ENCODE assay signal across 8 cellular contexts in genomic region chr3:146250449-146251382, GRCh38. TPM values are rescaled to one million over a fixed set of nuclear protein-coding genes. Genes with fewer than 3 reads are reported as not detected.
DNase-seq lines count a peak whose midpoint lies in the region; ATAC-seq, FAIRE-seq and TF ChIP-seq lines count a peak whose summit lies in the region.

PLSCR4 (minus strand) TSS chr3:146251105; CDS start chr3:146222071, 29,034 bp downstream.

- H4K20me1 ChIP-seq in H1 (replicated peaks in 1 of 2; ENCODE audit: control insufficient read depth in 1 of 2, insufficient read depth in 2 of 2, low read length in 2 of 2): no peaks in the 10 kb centered on the region

- CTCF ChIA-PET in H1 (lab: Charles Lee; ENCODE audit: partially characterized antibody): no interaction called here

- WGBS in H1 (ENCODE audit: extremely low coverage in 1 of 2, insufficient coverage in 1 of 2, insufficient read length in 1 of 2, insufficient replicate concordance in 2 of 2, low coverage in 1 of 2, low lambda C conversion rate in 2 of 2, missing lambda C conversion rate in 1 of 2), 2 experiments: 3% methylated on average over 56 of the region's 78 CpGs; no CpG with 5 or more reads in 1 of the 2 experiments
- WGBS in lower leg skin, 2 donors: 1% methylated on average over 78 of the region's 78 CpGs
- WGBS in stomach, 5 donors: 0 to 1% (median 1%) methylated on average over 56 to 78 of the region's 78 CpGs

- no peaks in the 10 kb centered on the region for H3K79me1 ChIP-seq in H1 (ENCODE audit: low read depth, low read length)

- no peak within 1 kb of the TSS for H2BK20ac ChIP-seq in H1 (ENCODE audit: low read length)

- H2AK5ac ChIP-seq in H1 (ENCODE audit: low read depth, low read length): no peak within 1 kb of the TSS

- H3K4me1 Mint-ChIP-seq in T-helper 17 cell: peaks cover 10% of the 10 kb centered on the region

- intact Hi-C loops in lower leg skin (cut with DNase I; ENCODE audit: low total_unique reads): no loop called here
- intact Hi-C loops in stomach (cut with DNase I; ENCODE audit: low total_unique reads): no loop called here

- no peak within 1 kb of the TSS; the same call in 1 of the 2 replicates for H2BK15ac ChIP-seq in H1 (ENCODE audit: low read length)

- no peak within 1 kb of the TSS for H2BK5ac ChIP-seq in H1 (ENCODE audit: low read depth, low read length)

- H3K4me3 Mint-ChIP-seq in T-helper 17 cell: peak within 1 kb of the TSS; percentile 78

- H2BK12ac ChIP-seq in H1 (ENCODE audit: low read depth, low read length): no peak within 1 kb of the TSS

- POLR2A ChIA-PET in H1 (lab: Charles Lee; ENCODE audit: partially characterized antibody): no interaction called here

- TF ChIP-seq POLR2A in H1 (IDR thresholded peaks at IDR 0.05; ENCODE audit: control extremely low read depth in 1 of 2, low read depth in 2 of 2, low read length in 2 of 2): no peak
- TF ChIP-seq POLR2A in lower leg skin (IDR thresholded peaks at IDR 0.05): no peak
- no peak for TF ChIP-seq POLR2A in stomach (IDR thresholded peaks at IDR 0.05)

- FAIRE-seq in H1 (lab: Jason Lieb, UNC): no peak

- TF ChIP-seq CTCF in GM12875 (IDR thresholded peaks at IDR 0.05; ENCODE audit: borderline replicate concordance, insufficient read depth, low read depth, low read length) (no peak), H1 (IDR thresholded peaks at IDR 0.05; ENCODE audit: control extremely low read depth in 1 of 3, insufficient read depth in 1 of 3, low read depth in 1 of 3, low read length in 3 of 3) (no peak), lower leg skin (IDR thresholded peaks at IDR 0.05) (no peak), stomach (IDR thresholded peaks at IDR 0.05) (no peak)

- H4K91ac ChIP-seq in H1 (replicated peaks; ENCODE audit: insufficient read length, low read length): no peak within 1 kb of the TSS

- DNase-seq in AG08395 (ENCODE audit: low spot score) (peak; percentile 75), T-helper 17 cell (no peak), H1 (ENCODE audit: low read depth in 1 of 2, low spot score in 2 of 2) (peak in 1 of 2 experiments; percentile 65), lower leg skin (ENCODE audit: low spot score in 2 of 2) (peak; percentile 43 to 93), stomach (peak; percentile 60)

- H2AFZ ChIP-seq in H1 (ENCODE audit: low read length): peak within 1 kb of the TSS; percentile 61; the same call in 1 of the 2 replicates

- H4K8ac ChIP-seq in H1 (ENCODE audit: extremely low read depth, insufficient read depth, low read length): peak within 1 kb of the TSS; percentile 85

- peak within 1 kb of the TSS; percentile 45 for H3K4me3 ChIP-seq in GM12875 (ENCODE audit: low read depth, low read length)
- peak within 1 kb of the TSS; percentile 48 to 71 (median 64) for H3K4me3 ChIP-seq in H1 (ENCODE audit: extremely low read depth in 1 of 4, insufficient read depth in 2 of 4, low read depth in 3 of 4, low read length in 4 of 4)
- H3K4me3 ChIP-seq in lower leg skin (ENCODE audit: low read depth, poor library complexity, severe bottlenecking): peak within 1 kb of the TSS; percentile 81
- peak within 1 kb of the TSS; percentile 83 to 95 (median 87) for H3K4me3 ChIP-seq in stomach

- no peaks in the 10 kb centered on the region for H3K79me2 ChIP-seq in H1 (ENCODE audit: control insufficient read depth in 1 of 2, insufficient read depth in 2 of 2, low read length in 2 of 2)

- H3K36me3 ChIP-seq in H1 (ENCODE audit: control insufficient read depth in 2 of 4, insufficient read depth in 4 of 4, low read length in 3 of 4) (no peaks in the 10 kb centered on the region), stomach (no peaks in the 10 kb centered on the region)

- no peak within 1 kb of the TSS for H3K4ac ChIP-seq in H1 (replicated peaks; ENCODE audit: insufficient read length, low read depth, low read length)

- H3K18ac ChIP-seq in H1 (ENCODE audit: extremely low read depth, low read length): no peak within 1 kb of the TSS

- H3K4me1 ChIP-seq in H1 (replicated peaks in 1 of 4; ENCODE audit: control insufficient read depth in 3 of 4, insufficient read depth in 4 of 4, low read length in 3 of 4) (peaks cover 0 to 2% (median 0%) of the 10 kb centered on the region in 4 experiments; a peak in 1 of 7 replicates), stomach (peaks cover 0 to 54% (median 24%) of the 10 kb centered on the region in 4 donors)

- no peak for TF ChIP-seq RAD21 in H1 (IDR thresholded peaks at IDR 0.05 in 1 of 2, conservative IDR thresholded peaks at IDR 0.05 in 1 of 2; ENCODE audit: low read depth in 2 of 2, low read length in 2 of 2)

- TF ChIP-seq EP300 in H1 (IDR thresholded peaks at IDR 0.05; ENCODE audit: borderline replicate concordance in 1 of 2, low read depth in 2 of 2, low read length in 2 of 2) (no peak), stomach (IDR thresholded peaks at IDR 0.05) (no peak)

- no peak within 1 kb of the TSS for H2BK120ac ChIP-seq in H1 (replicated peaks; ENCODE audit: low read depth, low read length)

- H3K27ac Mint-ChIP-seq in T-helper 17 cell: no peak within 1 kb of the TSS

- peaks cover 51% of the 10 kb centered on the region for H3K27me3 Mint-ChIP-seq in T-helper 17 cell

- H3K9ac ChIP-seq in H1 (replicated peaks in 1 of 4; ENCODE audit: extremely low read depth in 1 of 4, low read depth in 3 of 4, low read length in 3 of 4): peak within 1 kb of the TSS in 2 of 4 experiments; percentile 39; a peak in 2 of 7 replicates

- H4K5ac ChIP-seq in H1 (ENCODE audit: insufficient read length, low read depth, low read length): no peak within 1 kb of the TSS

- H3K23me2 ChIP-seq in H1 (ENCODE audit: low read depth, low read length): no peaks in the 10 kb centered on the region; the same call in 1 of the 2 replicates

- no peak within 1 kb of the TSS for H3K14ac ChIP-seq in H1 (ENCODE audit: insufficient read length)

- peak within 1 kb of the TSS; percentile 46 for H3K56ac ChIP-seq in H1 (replicated peaks; ENCODE audit: insufficient read length, low read depth, low read length)

- peak; percentile 57 for ATAC-seq in HG03442 (IDR thresholded peaks at IDR 0.05; ENCODE audit: unreplicated experiment)
- peak; percentile 36 for ATAC-seq in T-helper 17 cell
- ATAC-seq in HG02763 (IDR thresholded peaks at IDR 0.05; ENCODE audit: unreplicated experiment): no peak

- H3K4me2 ChIP-seq in H1 (ENCODE audit: insufficient read depth in 1 of 2, low read depth in 2 of 2, low read length in 2 of 2): peak within 1 kb of the TSS; percentile 68 to 70

- no peaks in the 10 kb centered on the region for H3K36me3 Mint-ChIP-seq in T-helper 17 cell (ENCODE audit: low read depth)

- H3K27ac ChIP-seq in H1 (ENCODE audit: low read depth, low read length): no peak within 1 kb of the TSS
- H3K27ac ChIP-seq in stomach: peak within 1 kb of the TSS; percentile 71 to 96 (median 92)

- H3K27me3 ChIP-seq in H1 (replicated peaks in 1 of 4; ENCODE audit: control insufficient read depth in 3 of 4, extremely low read depth in 1 of 4, insufficient read depth in 3 of 4, low read length in 3 of 4): peaks cover 0 to 5% (median 2%) of the 10 kb centered on the region in 4 experiments; a peak in 2 of 7 replicates
- no peaks in the 10 kb centered on the region for H3K27me3 ChIP-seq in stomach

- H3K23ac ChIP-seq in H1 (ENCODE audit: insufficient read length): no peak within 1 kb of the TSS

- H3K9me3 ChIP-seq in T-helper 17 cell (ENCODE audit: control insufficient read depth, low read length, poor library complexity, severe bottlenecking): no peaks in the 10 kb centered on the region
- H3K9me3 ChIP-seq in H1 (ENCODE audit: insufficient read depth in 2 of 2, low read depth in 1 of 2, low read length in 1 of 2): no peaks in the 10 kb centered on the region; a peak in 1 of 4 replicates
- peaks cover 0 to 4% (median 1%) of the 10 kb centered on the region in 4 donors for H3K9me3 ChIP-seq in stomach

TF ChIP-seq in H1, 55 proteins besides CTCF, POLR2A, EP300 and RAD21 (continues in another document):
- no peak for TF ChIP-seq TAF7 (optimal IDR thresholded peaks at IDR 0.05; ENCODE audit: borderline replicate concordance, low read depth, low read length)
- no peak for TF ChIP-seq GABPA (IDR thresholded peaks at IDR 0.05; ENCODE audit: borderline replicate concordance, insufficient read depth, low read length)
- TF ChIP-seq CREB1 (IDR thresholded peaks at IDR 0.05): no peak
- TF ChIP-seq PHF8 (conservative IDR thresholded peaks at IDR 0.05; ENCODE audit: low read depth, low read length): peak; percentile 46; the same call in 1 of the 2 replicates
- no peak for TF ChIP-seq BRCA1 (IDR thresholded peaks at IDR 0.05; ENCODE audit: low read depth, low read length)
- no peak for TF ChIP-seq JUND (IDR thresholded peaks at IDR 0.05; ENCODE audit: low read length)
- TF ChIP-seq MAX (IDR thresholded peaks at IDR 0.05): peak; percentile 65; the same call in 1 of the 2 replicates
- TF ChIP-seq ASH2L (IDR thresholded peaks at IDR 0.05; ENCODE audit: low read length): peak; percentile 83
- no peak for TF ChIP-seq CHD2 (IDR thresholded peaks at IDR 0.05; ENCODE audit: low read length)
- no peak for TF ChIP-seq TCF12 (IDR thresholded peaks at IDR 0.05; ENCODE audit: low read depth, low read length)
- TF ChIP-seq EZH2 (IDR thresholded peaks at IDR 0.05; ENCODE audit: low read depth, low read length, severe bottlenecking): peak; percentile 35
- TF ChIP-seq SP1 (IDR thresholded peaks at IDR 0.05; ENCODE audit: low read depth, low read length): no peak

RNA-seq across cellular contexts. Expression of gene PLSCR4, which starts in this region (rescaled TPM):
- total RNA-seq in T-helper 17 cell (under 1 TPM in 1 of 2 donors, not detected in 1; 0.78 TPM), lower leg skin (10 to 100 TPM; 12.3 to 47.2 (median 18.4) TPM), stomach (10 to 100 TPM in 4 of 5 donors, 1 to 10 TPM in 1; 6.1 to 76.3 (median 43.2) TPM)
- total RNA-seq in H1 (2021; fragmentation: NEBNext Ultra II Directional; extraction: Animal tissue kit (Norgen Biotek cat#: 25700)): 1.5 and 2.9 TPM in 2 replicates
- polyA plus RNA-seq in H1 (2011; rRNA removed) (1.1 and 1.8 TPM in 2 replicates), stomach (10 to 100 TPM in 2 of 3 donors, 1 to 10 TPM in 1; 7.3 to 15.0 (median 11.7) TPM)
- polyA plus RNA-seq in H1 (2011; cell fraction: cytosol; rRNA removed): 1.4 TPM
- 3.5 TPM for polyA plus RNA-seq in H1 (2011; cell fraction: nucleus; rRNA removed)
- 1.1 to 1.5 TPM (median 1.4 TPM) in 4 replicates for polyA plus RNA-seq in H1 (2012, experiment 1 of 2)
- 0.46 TPM for polyA plus RNA-seq in H1 (2012, experiment 2 of 2)
- 1.4 TPM for polyA plus RNA-seq in H1 (2013, experiment 1 of 2)
- polyA plus RNA-seq in H1 (2013, experiment 2 of 2): 2.6 TPM
- 1.5 and 3.5 TPM in 2 replicates for polyA minus RNA-seq in H1 (2011; rRNA and poly(A)+ RNA removed)
- 1.8 TPM for polyA minus RNA-seq in H1 (2011; cell fraction: cytosol; rRNA and poly(A)+ RNA removed)
- 2.7 TPM for polyA minus RNA-seq in H1 (2011; cell fraction: nucleus; rRNA and poly(A)+ RNA removed)

Comparison
In these comparisons a context has a peak if more than half of its experiments do, and no peak if none do; other contexts are left out.
1. Peak in ATAC-seq in T-helper 17 cell; RNA of the gene not detected or under 1 TPM.
2. DNase-seq: peak in AG08395 (single experiment), lower leg skin (2 of 2) and stomach (single experiment); none in T-helper 17 cell (0 of 3).
3. Peak in every context shown above with its lines, with median percentiles within 50 percentile points of each other: H3K4me3 ChIP-seq.